ENCODE assay signal across 8 cellular contexts in the genomic region with DNA sequence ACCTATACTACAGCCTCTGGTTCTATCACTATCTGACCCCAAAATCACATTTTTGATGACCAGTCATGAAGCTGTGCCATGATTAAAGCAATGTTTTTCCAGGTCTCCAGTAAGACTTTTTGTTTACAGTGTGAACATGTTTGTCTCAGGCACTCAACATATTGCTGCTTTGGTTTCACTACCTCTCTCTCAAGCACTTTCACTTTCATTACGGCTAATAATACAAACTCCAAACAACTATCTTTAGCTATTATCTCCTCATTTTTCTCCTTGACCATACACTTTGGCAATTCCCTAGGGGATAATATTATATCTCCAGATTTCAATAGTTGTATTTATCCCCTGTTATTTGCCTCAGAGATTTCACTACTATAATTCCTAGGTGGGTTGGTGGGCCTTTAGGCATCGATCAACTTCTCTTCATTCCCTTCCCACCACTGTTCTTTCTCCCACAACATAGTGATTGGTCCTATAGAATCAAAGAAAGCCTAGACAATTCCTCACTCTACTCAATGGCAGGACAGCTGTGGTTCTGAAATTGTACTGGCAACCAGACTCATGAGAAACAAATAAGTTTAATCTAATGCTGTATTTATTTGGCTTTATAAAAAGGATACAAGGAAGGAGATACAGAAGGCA.
DNase-seq lines count a peak whose midpoint lies in the region; ATAC-seq, FAIRE-seq and TF ChIP-seq lines count a peak whose summit lies in the region.

No MANE protein-coding gene starts in this region.

- FAIRE-seq in D721Med (lab: Jason Lieb, UNC), result no peak

- no peak for TF ChIP-seq CTCF in NB4 (IDR thresholded peaks at IDR 0.05; ENCODE audit: low read depth, low read length)
- no peak for TF ChIP-seq CTCF in right lobe of liver (IDR thresholded peaks at IDR 0.05)
- no peak for TF ChIP-seq CTCF in D721Med (IDR thresholded peaks at IDR 0.05; ENCODE audit: insufficient read depth, missing control alignments)

- H3K36me3 ChIP-seq in right lobe of liver, result no peaks in the 10 kb centered on the region

- H3K27me3 ChIP-seq in right lobe of liver, result no peaks in the 10 kb centered on the region

- 30% methylated on average over 2 of the region's 2 CpGs for WGBS in right lobe of liver (ENCODE audit: insufficient coverage, low coverage, low lambda C conversion rate, missing lambda C conversion rate)

- ATAC-seq in HG02610 (IDR thresholded peaks at IDR 0.05; ENCODE audit: unreplicated experiment) (peak; percentile 96), right lobe of liver (peak; percentile 88 to 96 (median 90))

- H3K4me3 ChIP-seq in NB4 (ENCODE audit: low read depth, low read length) (peak overlapping the region; percentile 45), right lobe of liver (peak overlapping the region; percentile 17 to 42 (median 28))

- no peak for TF ChIP-seq POLR2A in NB4 (IDR thresholded peaks at IDR 0.05; ENCODE audit: extremely low read depth, insufficient read length)
- TF ChIP-seq POLR2A in right lobe of liver (IDR thresholded peaks at IDR 0.05), result no peak

- no peaks in the 10 kb centered on the region for H3K9me3 ChIP-seq in right lobe of liver

- H3K27ac ChIP-seq in right lobe of liver, result peak overlapping the region; percentile 49 to 80 (median 79)

- intact Hi-C loops in right lobe of liver (cut with DNase I), result no loop called here

- peaks cover 0 to 3% (median 0%) of the 10 kb centered on the region in 4 donors for H3K4me1 ChIP-seq in right lobe of liver

- DNase-seq in NCI-H2196 (lab: John Stamatoyannopoulos, UW; ENCODE audit: unreplicated experiment) (peak; percentile 0), NCI-H2196 treated with DMSO at 0.1 percent for 48 hours (lab: John Stamatoyannopoulos, UW; ENCODE audit: unreplicated experiment) (no peak), NB4 (ENCODE audit: low read depth) (peak; percentile 32), right lobe of liver (no peak), NCI-H69 (lab: John Stamatoyannopoulos, UW) (no peak), cerebellar cortex (ENCODE audit: low spot score) (no peak), D721Med (ENCODE audit: insufficient read length, low spot score) (no peak)

Comparison
In these comparisons a context has a peak if more than half of its experiments do, and no peak if none do; other contexts are left out.
1. DNase-seq: peak in NCI-H2196 (single experiment) and NB4 (single experiment); none in NCI-H2196 treated with DMSO at 0.1 percent for 48 hours (single experiment), right lobe of liver (0 of 3), NCI-H69 (single experiment), cerebellar cortex (single experiment) and D721Med (single experiment).